In the genomic region with DNA sequence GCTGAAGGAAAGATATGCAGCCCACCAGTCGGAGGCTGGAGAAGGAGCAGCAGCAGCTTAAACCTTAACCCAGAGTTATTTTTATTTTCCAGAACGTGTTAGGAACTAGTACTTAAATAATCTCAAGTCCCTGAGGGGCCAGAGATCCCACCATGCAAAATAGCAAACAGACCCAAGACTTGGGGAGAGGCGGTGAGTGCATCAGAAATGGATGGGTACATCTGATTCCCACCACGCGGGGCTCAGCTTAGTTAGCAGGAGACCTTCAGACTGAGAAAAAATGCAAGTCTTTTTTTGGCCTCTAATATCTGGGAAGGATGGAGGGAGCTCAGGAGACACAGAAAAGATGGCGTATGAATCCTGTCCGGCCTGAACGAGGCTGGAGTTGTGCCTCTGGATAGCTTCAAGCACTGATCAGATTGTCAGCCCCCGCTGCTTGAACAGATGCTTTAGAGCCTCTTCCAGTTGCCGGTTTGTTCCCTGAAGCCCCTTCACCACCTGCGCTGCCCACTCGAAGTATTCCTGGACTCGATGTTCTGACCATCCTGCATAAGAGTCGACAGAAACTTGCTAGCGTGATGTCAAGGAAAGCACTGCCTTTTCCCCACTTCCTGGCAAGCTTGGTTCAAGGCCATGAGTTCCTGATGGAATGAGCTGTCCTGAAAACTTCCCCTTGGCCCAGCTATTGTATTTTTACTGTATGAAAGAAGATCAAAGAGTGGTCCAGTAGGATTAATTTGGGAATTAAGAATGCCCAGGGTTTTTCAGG, we compare ENCODE assay signal across 8 cellular contexts. TPM values are rescaled to one million over a fixed set of nuclear protein-coding genes. Genes with fewer than 3 reads are reported as not detected.
DNase-seq lines count a peak whose midpoint lies in the region; ATAC-seq and TF ChIP-seq lines count a peak whose summit lies in the region.

No MANE protein-coding gene starts in this region.

- no peak overlapping the region for H4K91ac ChIP-seq in mesenchymal stem cell (ENCODE audit: low read length)

- H3K4me2 ChIP-seq in mesenchymal stem cell (ENCODE audit: low read length, poor library complexity, severe bottlenecking), result no peak overlapping the region

- H3K4ac ChIP-seq in mesenchymal stem cell (ENCODE audit: low read depth in 1 of 2, low read length in 2 of 2), result no peak overlapping the region

- H3K4me3 Mint-ChIP-seq in activated naive CD8-positive, alpha-beta T cell treated with anti-CD3 and anti-CD28 coated beads, Interleukin-2, amount 10 ng/mL, durations not matched to agents 7 days and 5 days, result peak overlapping the region; percentile 99

- peaks cover 9% of the 10 kb centered on the region for H3K79me1 ChIP-seq in mesenchymal stem cell (replicated peaks; ENCODE audit: low read length, poor library complexity, severe bottlenecking)

- H3K9ac ChIP-seq in mesenchymal stem cell (ENCODE audit: low read length), result peak overlapping the region; percentile 93

- no peak overlapping the region for H2BK120ac ChIP-seq in mesenchymal stem cell (ENCODE audit: low read depth, low read length)

- 90% methylated on average over 15 of the region's 15 CpGs for WGBS in mesenchymal stem cell

- H3K36me3 ChIP-seq in mesenchymal stem cell (ENCODE audit: control insufficient read depth in 1 of 2, insufficient read depth in 2 of 2, low read depth in 1 of 2, low read length in 2 of 2) (peaks cover 0 to 4% of the 10 kb centered on the region in 2 experiments), SJCRH30 (no peaks in the 10 kb centered on the region)

- no peak overlapping the region for H2AK5ac ChIP-seq in mesenchymal stem cell (ENCODE audit: low read length, severe bottlenecking)

- H2BK5ac ChIP-seq in mesenchymal stem cell (ENCODE audit: low read depth, low read length, poor library complexity, severe bottlenecking), result no peak overlapping the region

- H3K14ac ChIP-seq in mesenchymal stem cell (ENCODE audit: low read length in 2 of 2), result no peak overlapping the region

- peak overlapping the region; percentile 99 for H3K27ac Mint-ChIP-seq in activated naive CD8-positive, alpha-beta T cell treated with anti-CD3 and anti-CD28 coated beads, Interleukin-2, amount 10 ng/mL, durations not matched to agents 7 days and 5 days

- H4K8ac ChIP-seq in mesenchymal stem cell (ENCODE audit: low read length), result no peak overlapping the region

- H3K4me3 ChIP-seq in AG04450 (ENCODE audit: low read depth, low read length) (peak overlapping the region; percentile 66), mesenchymal stem cell (ENCODE audit: insufficient read depth in 1 of 2, low read depth in 1 of 2, low read length in 2 of 2) (peak overlapping the region in 1 of 2 experiments; percentile 90), SJCRH30 (no peak overlapping the region; the same call in 1 of the 2 replicates)

- no peak overlapping the region for H2AFZ ChIP-seq in mesenchymal stem cell (ENCODE audit: low read depth, low read length)

- H3K18ac ChIP-seq in mesenchymal stem cell (ENCODE audit: low read depth in 1 of 2, low read length in 2 of 2), result no peak overlapping the region

- H3K9me3 ChIP-seq in AG04450 (ENCODE audit: control insufficient read depth, insufficient read depth, low read length) (no peaks in the 10 kb centered on the region; the same call in 1 of the 2 replicates), mesenchymal stem cell (ENCODE audit: control insufficient read depth, low read length) (no peaks in the 10 kb centered on the region), SJCRH30 (replicated peaks) (no peaks in the 10 kb centered on the region)

- no peak overlapping the region for H2BK12ac ChIP-seq in mesenchymal stem cell (ENCODE audit: low read length in 2 of 2)

- CTCF ChIA-PET in AG04450 (lab: Charles Lee), result interaction anchor here (0.7 to 7.4 kb wide), 12 partner anchors 9 to 606 kb away, joined by 3 to 98 read pairs (median 9); a partner anchor contains a TSS

- H3K27ac ChIP-seq in AG04450 (ENCODE audit: low read depth, low read length) (no peak overlapping the region), mesenchymal stem cell (ENCODE audit: low read length, poor library complexity, severe bottlenecking) (no peak overlapping the region), SJCRH30 (no peak overlapping the region)

- H3K27me3 Mint-ChIP-seq in activated naive CD8-positive, alpha-beta T cell treated with anti-CD3 and anti-CD28 coated beads, Interleukin-2, amount 10 ng/mL, durations not matched to agents 7 days and 5 days, result no peaks in the 10 kb centered on the region

- no peak overlapping the region for H3K23ac ChIP-seq in mesenchymal stem cell (ENCODE audit: low read length in 2 of 2)

- no peaks in the 10 kb centered on the region for H3K36me3 Mint-ChIP-seq in activated naive CD8-positive, alpha-beta T cell treated with anti-CD3 and anti-CD28 coated beads, Interleukin-2, amount 10 ng/mL, durations not matched to agents 7 days and 5 days

- POLR2A ChIA-PET in AG04450 (lab: Yijun Ruan, JAX), result interaction anchor here (0.6 to 1.0 kb wide), 2 partner anchors 9 to 119 kb away, joined by 3 read pairs; no protein-coding TSS in a partner anchor
- POLR2A ChIA-PET in activated naive CD8-positive, alpha-beta T cell treated with anti-CD3 and anti-CD28 coated beads, Interleukin-2, amount 10 ng/mL, durations not matched to agents 7 days and 5 days (lab: Charles Lee), result interaction anchor here (0.6 to 8.0 kb wide), 21 partner anchors 9 to 697 kb away, joined by 3 to 141 read pairs (median 4); a partner anchor contains a TSS

- H3K4me1 ChIP-seq in mesenchymal stem cell (ENCODE audit: control insufficient read depth, insufficient read depth, low read depth, low read length) (peaks cover 15% of the 10 kb centered on the region), SJCRH30 (peaks cover 9% of the 10 kb centered on the region)

- DNase-seq in AG04450 (ENCODE audit: low read depth, low spot score) (no peak), HT-29 (ENCODE audit: low spot score) (peak; percentile 9), mesenchymal stem cell (no peak), DMS153 (lab: John Stamatoyannopoulos, UW) (no peak), HuH-7.5 (ENCODE audit: low spot score) (no peak), SJCRH30 (no peak)
- no peak for DNase-seq in activated naive CD8-positive, alpha-beta T cell treated with anti-CD3 and anti-CD28 coated beads, Interleukin-2, amount 10 ng/mL, durations not matched to agents 7 days and 5 days

- H2BK15ac ChIP-seq in mesenchymal stem cell (ENCODE audit: low read depth, poor library complexity, severe bottlenecking), result no peak overlapping the region

- H3K27me3 ChIP-seq in AG04450 (ENCODE audit: control insufficient read depth, insufficient read depth, low read length) (no peaks in the 10 kb centered on the region), mesenchymal stem cell (ENCODE audit: control insufficient read depth in 1 of 2, insufficient read depth in 1 of 2, low read length in 2 of 2) (no peaks in the 10 kb centered on the region), SJCRH30 (no peaks in the 10 kb centered on the region)

- peaks cover 36% of the 10 kb centered on the region for H3K4me1 Mint-ChIP-seq in activated naive CD8-positive, alpha-beta T cell treated with anti-CD3 and anti-CD28 coated beads, Interleukin-2, amount 10 ng/mL, durations not matched to agents 7 days and 5 days

- no peaks in the 10 kb centered on the region for H3K9me3 Mint-ChIP-seq in activated naive CD8-positive, alpha-beta T cell treated with anti-CD3 and anti-CD28 coated beads, Interleukin-2, amount 10 ng/mL, durations not matched to agents 7 days and 5 days

- no peak for ATAC-seq in activated naive CD8-positive, alpha-beta T cell treated with anti-CD3 and anti-CD28 coated beads, Interleukin-2, amount 10 ng/mL, durations not matched to agents 7 days and 5 days (ENCODE audit: low read depth)
- ATAC-seq in GM19467 (IDR thresholded peaks at IDR 0.05; ENCODE audit: unreplicated experiment), result no peak

- no peak for TF ChIP-seq CTCF in AG04450 (IDR thresholded peaks at IDR 0.05; ENCODE audit: low read depth, low read length)

RNA-seq across cellular contexts. Expression of a gene that starts 1.3 kb away (rescaled TPM):
- polyA plus RNA-seq in AG04450 (2011; rRNA removed), result 10.0 and 10.3 TPM in 2 replicates
- 10.9 and 17.1 TPM in 2 replicates for polyA minus RNA-seq in AG04450 (2011; rRNA and poly(A)+ RNA removed)
- total RNA-seq in HT-29 (2014; rRNA removed; shearing (Covaris generic)), result 41.1 and 45.7 TPM in 2 replicates
- total RNA-seq in activated naive CD8-positive, alpha-beta T cell treated with anti-CD3 and anti-CD28 coated beads, Interleukin-2, amount 10 ng/mL, durations not matched to agents 7 days and 5 days, result 10 to 100 TPM; 28.1 to 29.2 TPM
- polyA plus RNA-seq in mesenchymal stem cell (2013, experiment 1 of 2), result 7.3 TPM
- 7.2 TPM for polyA plus RNA-seq in mesenchymal stem cell (2013, experiment 2 of 2)
- 4.6 and 4.7 TPM in 2 replicates for total RNA-seq in SJCRH30 (2014; rRNA removed; shearing (Covaris generic))

RNA-seq across cellular contexts. Expression of a gene that starts 4.0 kb away (rescaled TPM):
- polyA plus RNA-seq in AG04450 (2011; rRNA removed), result 63.3 and 69.7 TPM in 2 replicates
- polyA minus RNA-seq in AG04450 (2011; rRNA and poly(A)+ RNA removed), result 88.7 and 100 TPM in 2 replicates
- 80.6 and 88.0 TPM in 2 replicates for total RNA-seq in HT-29 (2014; rRNA removed; shearing (Covaris generic))
- total RNA-seq in activated naive CD8-positive, alpha-beta T cell treated with anti-CD3 and anti-CD28 coated beads, Interleukin-2, amount 10 ng/mL, durations not matched to agents 7 days and 5 days, result 10 to 100 TPM; 77.9 to 78.6 TPM
- 30.4 TPM for polyA plus RNA-seq in mesenchymal stem cell (2013, experiment 1 of 2)
- 28.6 TPM for polyA plus RNA-seq in mesenchymal stem cell (2013, experiment 2 of 2)
- 40.7 and 42.4 TPM in 2 replicates for total RNA-seq in SJCRH30 (2014; rRNA removed; shearing (Covaris generic))

RNA-seq across cellular contexts. Expression of a gene that starts 23.6 kb away (rescaled TPM):
- polyA plus RNA-seq in AG04450 (2011; rRNA removed), result 5.6 and 6.1 TPM in 2 replicates
- polyA minus RNA-seq in AG04450 (2011; rRNA and poly(A)+ RNA removed), result 2.8 and 3.8 TPM in 2 replicates
- total RNA-seq in HT-29 (2014; rRNA removed; shearing (Covaris generic)), result 38.0 and 49.3 TPM in 2 replicates
- total RNA-seq in activated naive CD8-positive, alpha-beta T cell treated with anti-CD3 and anti-CD28 coated beads, Interleukin-2, amount 10 ng/mL, durations not matched to agents 7 days and 5 days, result 10 to 100 TPM; 31.5 to 31.6 TPM
- polyA plus RNA-seq in mesenchymal stem cell (2013, experiment 1 of 2), result 5.6 TPM
- polyA plus RNA-seq in mesenchymal stem cell (2013, experiment 2 of 2), result 5.7 TPM
- total RNA-seq in SJCRH30 (2014; rRNA removed; shearing (Covaris generic)), result 6.8 and 8.6 TPM in 2 replicates

RNA-seq across cellular contexts. Expression of a gene that starts 27.9 kb away (rescaled TPM):
- polyA plus RNA-seq in AG04450 (2011; rRNA removed), result 14.3 and 20.6 TPM in 2 replicates
- 16.2 and 23.4 TPM in 2 replicates for polyA minus RNA-seq in AG04450 (2011; rRNA and poly(A)+ RNA removed)
- 29.8 and 32.7 TPM in 2 replicates for total RNA-seq in HT-29 (2014; rRNA removed; shearing (Covaris generic))
- total RNA-seq in activated naive CD8-positive, alpha-beta T cell treated with anti-CD3 and anti-CD28 coated beads, Interleukin-2, amount 10 ng/mL, durations not matched to agents 7 days and 5 days, result 100 to 1,000 TPM; 108 to 111 TPM
- 23.9 TPM for polyA plus RNA-seq in mesenchymal stem cell (2013, experiment 1 of 2)
- 23.2 TPM for polyA plus RNA-seq in mesenchymal stem cell (2013, experiment 2 of 2)
- 11.0 and 12.6 TPM in 2 replicates for total RNA-seq in SJCRH30 (2014; rRNA removed; shearing (Covaris generic))

RNA-seq across cellular contexts. Expression of a gene that starts 46.7 kb away (rescaled TPM):
- polyA plus RNA-seq in AG04450 (2011; rRNA removed), result 5.5 and 7.1 TPM in 2 replicates
- polyA minus RNA-seq in AG04450 (2011; rRNA and poly(A)+ RNA removed), result 7.1 and 8.9 TPM in 2 replicates
- 0.31 and 0.43 TPM in 2 replicates for total RNA-seq in HT-29 (2014; rRNA removed; shearing (Covaris generic))
- 1 to 10 TPM; 6.2 to 7.5 TPM for total RNA-seq in activated naive CD8-positive, alpha-beta T cell treated with anti-CD3 and anti-CD28 coated beads, Interleukin-2, amount 10 ng/mL, durations not matched to agents 7 days and 5 days
- 5.5 TPM for polyA plus RNA-seq in mesenchymal stem cell (2013, experiment 1 of 2)
- polyA plus RNA-seq in mesenchymal stem cell (2013, experiment 2 of 2), result 5.3 TPM
- total RNA-seq in SJCRH30 (2014; rRNA removed; shearing (Covaris generic)), result 0.25 and 1.1 TPM in 2 replicates
